ENCODE assay signal across 17 cellular contexts in genomic region chr10:112886463-112886862, GRCh38.
DNase-seq lines count a peak whose midpoint lies in the region; ATAC-seq and TF ChIP-seq lines count a peak whose summit lies in the region.
"Had no signal": no experiment of that assay in that cellular context is flagged by ENCODE, and none has a peak within 500 bp of the region (broad histone marks: within the 10 kb centered on the region; RNA-seq: fewer than 3 reads in every experiment).

No MANE protein-coding gene starts in this region.

- H3K27me3 Mint-ChIP-seq in GM23338 (ENCODE audit: insufficient read depth, low read depth, poor library complexity) = peaks cover 8% of the 10 kb centered on the region
- peaks cover 5% of the 10 kb centered on the region for H3K27me3 Mint-ChIP-seq in neural crest cell (ENCODE audit: low read depth)
- H3K27me3 Mint-ChIP-seq: CD4-positive, CD25-positive, alpha-beta regulatory T cell had no signal

- H3K9me3 ChIP-seq in HUES6 (ENCODE audit: control insufficient read depth, insufficient read depth, low read depth, low read length) (peaks cover 14% of the 10 kb centered on the region; the same call in 1 of the 2 replicates), iPS-18a (ENCODE audit: control insufficient read depth, low read depth, low read length) (no peaks in the 10 kb centered on the region)
- H3K9me3 ChIP-seq: Caco-2, HAP-1 had no signal

- H3K4me3 ChIP-seq in GM23338 = peak overlapping the region; percentile 33; the same call in 1 of the 2 replicates
- H3K4me3 ChIP-seq in HUES6 (ENCODE audit: low read depth, low read length) = peak overlapping the region; percentile 33
- peak overlapping the region; percentile 14 for H3K4me3 ChIP-seq in iPS-18a (ENCODE audit: low read length)
- H3K4me3 ChIP-seq: A549, BLaER1, GM23248, HAP-1, K562 had no signal

- TF ChIP-seq CTCF in GM23338 (conservative IDR thresholded peaks at IDR 0.05; ENCODE audit: low read depth in 2 of 2) (no peak), neural crest cell (conservative IDR thresholded peaks at IDR 0.05) (no peak)

- peaks cover 33% of the 10 kb centered on the region for H3K4me1 Mint-ChIP-seq in GM23338
- H3K4me1 Mint-ChIP-seq in neural crest cell = peaks cover 11% of the 10 kb centered on the region
- H3K4me1 Mint-ChIP-seq: CD4-positive, CD25-positive, alpha-beta regulatory T cell; CD8-positive, alpha-beta memory T cell had no signal

- H3K9me2 ChIP-seq in GM23338 (ENCODE audit: insufficient read depth) = peaks cover 14% of the 10 kb centered on the region

- H3K4me2 ChIP-seq in GM23338 = peak overlapping the region; percentile 66
- H3K4me2 ChIP-seq: A549, BLaER1 had no signal

- H3K79me2 ChIP-seq in GM23338 (replicated peaks; ENCODE audit: insufficient read depth) = no peaks in the 10 kb centered on the region

- peaks cover 6% of the 10 kb centered on the region; the same call in 1 of the 3 replicates for H3K9me3 Mint-ChIP-seq in GM23338
- H3K9me3 Mint-ChIP-seq in neural crest cell = peaks cover 7% of the 10 kb centered on the region

- no peak overlapping the region for H3K27ac ChIP-seq in GM23338 (ENCODE audit: low read depth)
- H3K27ac ChIP-seq in HUES6 (ENCODE audit: low read depth, low read length) = no peak overlapping the region
- no peak overlapping the region for H3K27ac ChIP-seq in iPS-18a (ENCODE audit: low read length)
- H3K27ac ChIP-seq: 22Rv1, A549, BLaER1, GM23248 had no signal

- no peak overlapping the region for H3K9ac ChIP-seq in HUES6 (ENCODE audit: low read length)
- no peak overlapping the region for H3K9ac ChIP-seq in iPS-18a (ENCODE audit: low read length)
- H3K9ac ChIP-seq: BLaER1, GM23248 had no signal

- H3K27ac Mint-ChIP-seq in GM23338 = no peak overlapping the region
- peak overlapping the region; percentile 76 for H3K27ac Mint-ChIP-seq in neural crest cell (ENCODE audit: unreplicated experiment)
- H3K27ac Mint-ChIP-seq: CD4-positive, CD25-positive, alpha-beta regulatory T cell had no signal

- no peaks in the 10 kb centered on the region for H3K36me3 ChIP-seq in GM23338 (ENCODE audit: insufficient read depth)
- H3K36me3 ChIP-seq in HUES6 (ENCODE audit: control insufficient read depth, insufficient read depth, low read length) = no peaks in the 10 kb centered on the region
- H3K36me3 ChIP-seq in iPS-18a (ENCODE audit: control insufficient read depth, low read depth, low read length) = no peaks in the 10 kb centered on the region
- H3K36me3 ChIP-seq: BLaER1, HAP-1 had no signal

- H3K36me3 Mint-ChIP-seq in GM23338 (ENCODE audit: low read depth) = no peaks in the 10 kb centered on the region
- H3K36me3 Mint-ChIP-seq in neural crest cell (ENCODE audit: low read depth) = no peaks in the 10 kb centered on the region
- H3K36me3 Mint-ChIP-seq: CD4-positive, CD25-positive, alpha-beta regulatory T cell; CD8-positive, alpha-beta memory T cell had no signal

- peaks cover 10% of the 10 kb centered on the region for H3K27me3 ChIP-seq in GM23338 (ENCODE audit: insufficient read depth)
- H3K27me3 ChIP-seq in HUES6 (ENCODE audit: control insufficient read depth, insufficient read depth, low read length) = 0 out of 2 replicates have a peak, but pooled peaks cover 4% of the 10 kb centered on the region
- H3K27me3 ChIP-seq in iPS-18a (ENCODE audit: control insufficient read depth, insufficient read depth, low read length) = no peaks in the 10 kb centered on the region
- H3K27me3 ChIP-seq: BLaER1 had no signal

- H4K20me1 ChIP-seq in GM23338 (replicated peaks; ENCODE audit: insufficient read depth) = no peaks in the 10 kb centered on the region
- H4K20me1 ChIP-seq: BLaER1 had no signal

- DNase-seq in GM23338 (ENCODE audit: low spot score) (peak; percentile 39), neural crest cell (ENCODE audit: low read depth, low spot score) (no peak), foreskin melanocyte (no peak), activated gamma-delta T cell treated with Interleukin-2 at 50 U/mL for 16 hours (no peak)
- no peak for DNase-seq in stimulated activated CD4-positive, alpha-beta T cell treated with anti-CD3 and anti-CD28 coated beads, Interleukin-4, amount 100 ng/mL, for 1 hour
- DNase-seq: Caco-2; CD4-positive, CD25-positive, alpha-beta regulatory T cell; CD8-positive, alpha-beta memory T cell; GM23248; IMR-90 had no signal

- peaks cover 28% of the 10 kb centered on the region for H3K4me1 ChIP-seq in GM23338 (ENCODE audit: insufficient read depth)
- H3K4me1 ChIP-seq in HUES6 (ENCODE audit: control insufficient read depth, insufficient read depth, low read length) = peaks cover 29% of the 10 kb centered on the region
- peaks cover 33% of the 10 kb centered on the region for H3K4me1 ChIP-seq in iPS-18a (ENCODE audit: control insufficient read depth, low read depth, low read length)
- H3K4me1 ChIP-seq: A549, Caco-2 had no signal

- ATAC-seq in GM23338 = peak; percentile 70
- ATAC-seq: A549, K562 had no signal

- H3K4me3 Mint-ChIP-seq in GM23338 (peak overlapping the region; percentile 49), neural crest cell (no peak overlapping the region)
- H3K4me3 Mint-ChIP-seq: CD4-positive, CD25-positive, alpha-beta regulatory T cell; CD8-positive, alpha-beta memory T cell had no signal

- no peaks in the 10 kb centered on the region for H3F3A ChIP-seq in GM23338 (replicated peaks; ENCODE audit: low read depth)

- H2AFZ ChIP-seq in GM23338 = no peak overlapping the region
- H2AFZ ChIP-seq: GM23248 had no signal

TF ChIP-seq in GM23338, 12 proteins besides CTCF, POLR2A, EP300 and RAD21 (continues in another document):
- no peak for TF ChIP-seq JUNB (IDR thresholded peaks at IDR 0.05; ENCODE audit: unreplicated experiment)
- no peak for TF ChIP-seq NANOG (IDR thresholded peaks at IDR 0.05; ENCODE audit: borderline replicate concordance)
- TF ChIP-seq EZH2 (IDR thresholded peaks at IDR 0.05; ENCODE audit: low read depth, unreplicated experiment) = no peak
- TF ChIP-seq STAT1 (IDR thresholded peaks at IDR 0.05; ENCODE audit: unreplicated experiment) = no peak
- TF ChIP-seq CREB1 (CRISPR knock-in tag; IDR thresholded peaks at IDR 0.05; ENCODE audit: low read depth) = no peak
- TF ChIP-seq ZNF462 (CRISPR knock-in tag; IDR thresholded peaks at IDR 0.05) = no peak
- no peak for TF ChIP-seq ZNF331 (CRISPR knock-in tag; IDR thresholded peaks at IDR 0.05; ENCODE audit: low read depth)
